In the genomic region with DNA sequence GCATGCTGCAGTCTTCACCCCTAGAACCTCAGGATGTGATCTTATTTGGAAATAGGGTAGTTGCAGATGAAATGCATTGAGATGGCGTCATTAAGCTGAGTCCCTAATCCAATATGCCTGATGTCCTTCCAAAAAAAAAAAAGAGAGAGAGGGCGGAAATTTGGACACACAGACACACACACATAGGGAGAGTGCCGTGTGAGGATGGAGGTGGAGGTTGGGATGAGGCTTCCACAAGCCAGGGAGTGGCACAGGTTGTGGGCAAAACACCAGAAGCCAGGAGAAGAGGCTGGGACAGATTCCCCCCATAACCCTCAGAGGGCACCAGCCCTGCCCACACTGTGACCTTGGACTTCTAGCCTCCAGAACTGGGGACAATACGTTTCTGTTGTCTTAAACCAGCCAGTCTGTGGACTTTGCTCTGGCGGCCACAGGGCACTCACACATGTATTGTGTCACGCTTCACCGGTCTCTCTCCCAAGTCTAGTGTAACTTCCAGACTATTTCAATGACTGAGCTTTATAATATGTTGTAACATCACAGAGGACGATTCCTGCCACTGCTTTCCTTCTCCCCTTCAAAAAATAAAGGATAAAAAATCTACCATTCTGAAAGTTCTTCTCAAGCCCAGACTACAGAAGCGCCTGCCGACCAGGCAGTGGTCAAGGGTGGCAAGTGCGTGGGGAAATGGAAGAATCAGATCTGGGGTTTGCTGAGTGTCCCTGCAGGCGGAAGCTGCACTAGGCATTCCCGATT, we compare ENCODE assay signal across 1 cellular context.
TF ChIP-seq lines count a peak whose summit lies in the region.

No MANE protein-coding gene starts in this region.

TF ChIP-seq in HepG2, 621 proteins besides CTCF, POLR2A, EP300 and RAD21 (continued from another document and continues in another):
- TF ChIP-seq, protein P1, sequence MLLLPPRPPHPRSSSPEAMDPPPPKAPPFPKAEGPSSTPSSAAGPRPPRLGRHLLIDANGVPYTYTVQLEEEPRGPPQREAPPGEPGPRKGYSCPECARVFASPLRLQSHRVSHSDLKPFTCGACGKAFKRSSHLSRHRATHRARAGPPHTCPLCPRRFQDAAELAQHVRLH (CRISPR knock-in tag; IDR thresholded peaks at IDR 0.05; ENCODE audit: borderline replicate concordance, low read depth) = no peak
- TF ChIP-seq SMAD3 (CRISPR knock-in tag; IDR thresholded peaks at IDR 0.05) (no peak), ZNF782 (CRISPR knock-in tag; IDR thresholded peaks at IDR 0.05; ENCODE audit: borderline replicate concordance) (no peak), ZNF510 (CRISPR knock-in tag; IDR thresholded peaks at IDR 0.05; ENCODE audit: low read depth) (no peak), ZBTB7A (CRISPR knock-in tag; IDR thresholded peaks at IDR 0.05) (no peak), ZMYM3 (CRISPR knock-in tag; IDR thresholded peaks at IDR 0.05) (no peak; the same call in 1 of the 2 replicates), ZNF879 (CRISPR knock-in tag; IDR thresholded peaks at IDR 0.05) (no peak), FOXP1 (IDR thresholded peaks at IDR 0.05) (no peak), FOXP1 (CRISPR knock-in tag; IDR thresholded peaks at IDR 0.05) (peak; percentile 67), ZNF234 (CRISPR knock-in tag; conservative IDR thresholded peaks at IDR 0.05) (no peak), ZFP36L2 (CRISPR knock-in tag; IDR thresholded peaks at IDR 0.05) (no peak), ZBTB3 (CRISPR knock-in tag; IDR thresholded peaks at IDR 0.05; ENCODE audit: borderline replicate concordance, low read depth) (no peak), SRSF9 (IDR thresholded peaks at IDR 0.05; ENCODE audit: borderline replicate concordance, insufficient read depth, low read depth, low read length, poor library complexity, severe bottlenecking) (no peak), PHF5A (CRISPR knock-in tag; IDR thresholded peaks at IDR 0.05; ENCODE audit: low read depth, unreplicated experiment) (no peak), ZNF772 (CRISPR knock-in tag; IDR thresholded peaks at IDR 0.05) (no peak), JUN (CRISPR knock-in tag; IDR thresholded peaks at IDR 0.05) (no peak), TP53 (CRISPR knock-in tag; conservative IDR thresholded peaks at IDR 0.05) (no peak), MED13 (CRISPR knock-in tag; IDR thresholded peaks at IDR 0.05) (no peak), ZNF44 (CRISPR knock-in tag; IDR thresholded peaks at IDR 0.05) (no peak), MATR3 (CRISPR knock-in tag; IDR thresholded peaks at IDR 0.05) (no peak)
- TF ChIP-seq, protein P2, sequence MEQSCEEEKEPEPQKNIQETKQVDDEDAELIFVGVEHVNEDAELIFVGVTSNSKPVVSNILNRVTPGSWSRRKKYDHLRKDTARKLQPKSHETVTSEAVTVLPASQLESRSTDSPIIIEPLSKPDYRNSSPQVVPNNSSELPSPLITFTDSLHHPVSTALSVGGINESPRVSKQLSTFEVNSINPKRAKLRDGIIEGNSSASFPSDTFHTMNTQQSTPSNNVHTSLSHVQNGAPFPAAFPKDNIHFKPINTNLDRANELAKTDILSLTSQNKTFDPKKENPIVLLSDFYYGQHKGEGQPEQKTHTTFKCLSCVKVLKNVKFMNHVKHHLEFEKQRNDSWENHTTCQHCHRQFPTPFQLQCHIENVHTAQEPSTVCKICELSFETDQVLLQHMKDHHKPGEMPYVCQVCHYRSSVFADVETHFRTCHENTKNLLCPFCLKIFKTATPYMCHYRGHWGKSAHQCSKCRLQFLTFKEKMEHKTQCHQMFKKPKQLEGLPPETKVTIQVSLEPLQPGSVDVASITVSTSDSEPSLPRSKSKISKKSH (CRISPR knock-in tag; IDR thresholded peaks at IDR 0.05; ENCODE audit: borderline replicate concordance) = no peak
- TF ChIP-seq, protein P3, sequence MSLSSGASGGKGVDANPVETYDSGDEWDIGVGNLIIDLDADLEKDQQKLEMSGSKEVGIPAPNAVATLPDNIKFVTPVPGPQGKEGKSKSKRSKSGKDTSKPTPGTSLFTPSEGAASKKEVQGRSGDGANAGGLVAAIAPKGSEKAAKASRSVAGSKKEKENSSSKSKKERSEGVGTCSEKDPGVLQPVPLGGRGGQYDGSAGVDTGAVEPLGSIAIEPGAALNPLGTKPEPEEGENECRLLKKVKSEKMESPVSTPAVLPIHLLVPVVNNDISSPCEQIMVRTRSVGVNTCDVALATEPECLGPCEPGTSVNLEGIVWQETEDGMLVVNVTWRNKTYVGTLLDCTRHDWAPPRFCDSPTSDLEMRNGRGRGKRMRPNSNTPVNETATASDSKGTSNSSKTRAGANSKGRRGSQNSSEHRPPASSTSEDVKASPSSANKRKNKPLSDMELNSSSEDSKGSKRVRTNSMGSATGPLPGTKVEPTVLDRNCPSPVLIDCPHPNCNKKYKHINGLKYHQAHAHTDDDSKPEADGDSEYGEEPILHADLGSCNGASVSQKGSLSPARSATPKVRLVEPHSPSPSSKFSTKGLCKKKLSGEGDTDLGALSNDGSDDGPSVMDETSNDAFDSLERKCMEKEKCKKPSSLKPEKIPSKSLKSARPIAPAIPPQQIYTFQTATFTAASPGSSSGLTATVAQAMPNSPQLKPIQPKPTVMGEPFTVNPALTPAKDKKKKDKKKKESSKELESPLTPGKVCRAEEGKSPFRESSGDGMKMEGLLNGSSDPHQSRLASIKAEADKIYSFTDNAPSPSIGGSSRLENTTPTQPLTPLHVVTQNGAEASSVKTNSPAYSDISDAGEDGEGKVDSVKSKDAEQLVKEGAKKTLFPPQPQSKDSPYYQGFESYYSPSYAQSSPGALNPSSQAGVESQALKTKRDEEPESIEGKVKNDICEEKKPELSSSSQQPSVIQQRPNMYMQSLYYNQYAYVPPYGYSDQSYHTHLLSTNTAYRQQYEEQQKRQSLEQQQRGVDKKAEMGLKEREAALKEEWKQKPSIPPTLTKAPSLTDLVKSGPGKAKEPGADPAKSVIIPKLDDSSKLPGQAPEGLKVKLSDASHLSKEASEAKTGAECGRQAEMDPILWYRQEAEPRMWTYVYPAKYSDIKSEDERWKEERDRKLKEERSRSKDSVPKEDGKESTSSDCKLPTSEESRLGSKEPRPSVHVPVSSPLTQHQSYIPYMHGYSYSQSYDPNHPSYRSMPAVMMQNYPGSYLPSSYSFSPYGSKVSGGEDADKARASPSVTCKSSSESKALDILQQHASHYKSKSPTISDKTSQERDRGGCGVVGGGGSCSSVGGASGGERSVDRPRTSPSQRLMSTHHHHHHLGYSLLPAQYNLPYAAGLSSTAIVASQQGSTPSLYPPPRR (CRISPR knock-in tag; IDR thresholded peaks at IDR 0.05; ENCODE audit: borderline replicate concordance) = peak; percentile 16; the same call in 1 of the 2 replicates
- TF ChIP-seq, protein P4, sequence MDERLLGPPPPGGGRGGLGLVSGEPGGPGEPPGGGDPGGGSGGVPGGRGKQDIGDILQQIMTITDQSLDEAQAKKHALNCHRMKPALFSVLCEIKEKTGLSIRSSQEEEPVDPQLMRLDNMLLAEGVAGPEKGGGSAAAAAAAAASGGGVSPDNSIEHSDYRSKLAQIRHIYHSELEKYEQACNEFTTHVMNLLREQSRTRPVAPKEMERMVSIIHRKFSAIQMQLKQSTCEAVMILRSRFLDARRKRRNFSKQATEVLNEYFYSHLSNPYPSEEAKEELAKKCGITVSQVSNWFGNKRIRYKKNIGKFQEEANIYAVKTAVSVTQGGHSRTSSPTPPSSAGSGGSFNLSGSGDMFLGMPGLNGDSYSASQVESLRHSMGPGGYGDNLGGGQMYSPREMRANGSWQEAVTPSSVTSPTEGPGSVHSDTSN (CRISPR knock-in tag; IDR thresholded peaks at IDR 0.05) = no peak
- TF ChIP-seq, protein P5, sequence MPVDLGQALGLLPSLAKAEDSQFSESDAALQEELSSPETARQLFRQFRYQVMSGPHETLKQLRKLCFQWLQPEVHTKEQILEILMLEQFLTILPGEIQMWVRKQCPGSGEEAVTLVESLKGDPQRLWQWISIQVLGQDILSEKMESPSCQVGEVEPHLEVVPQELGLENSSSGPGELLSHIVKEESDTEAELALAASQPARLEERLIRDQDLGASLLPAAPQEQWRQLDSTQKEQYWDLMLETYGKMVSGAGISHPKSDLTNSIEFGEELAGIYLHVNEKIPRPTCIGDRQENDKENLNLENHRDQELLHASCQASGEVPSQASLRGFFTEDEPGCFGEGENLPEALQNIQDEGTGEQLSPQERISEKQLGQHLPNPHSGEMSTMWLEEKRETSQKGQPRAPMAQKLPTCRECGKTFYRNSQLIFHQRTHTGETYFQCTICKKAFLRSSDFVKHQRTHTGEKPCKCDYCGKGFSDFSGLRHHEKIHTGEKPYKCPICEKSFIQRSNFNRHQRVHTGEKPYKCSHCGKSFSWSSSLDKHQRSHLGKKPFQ (CRISPR knock-in tag; IDR thresholded peaks at IDR 0.05; ENCODE audit: insufficient replicate concordance) = peak; percentile 45
- TF ChIP-seq, protein P6, sequence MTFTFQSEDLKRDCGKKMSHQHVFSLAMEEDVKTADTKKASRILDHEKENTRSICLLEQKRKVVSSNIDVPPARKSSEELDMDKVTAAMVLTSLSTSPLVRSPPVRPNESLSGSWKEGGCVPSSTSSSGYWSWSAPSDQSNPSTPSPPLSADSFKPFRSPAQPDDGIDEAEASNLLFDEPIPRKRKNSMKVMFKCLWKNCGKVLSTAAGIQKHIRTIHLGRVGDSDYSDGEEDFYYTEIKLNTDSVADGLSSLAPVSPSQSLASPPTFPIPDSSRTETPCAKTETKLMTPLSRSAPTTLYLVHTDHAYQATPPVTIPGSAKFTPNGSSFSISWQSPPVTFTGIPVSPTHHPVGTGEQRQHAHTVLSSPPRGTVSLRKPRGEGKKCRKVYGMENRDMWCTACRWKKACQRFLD (CRISPR knock-in tag; IDR thresholded peaks at IDR 0.05; ENCODE audit: borderline replicate concordance) = no peak
- TF ChIP-seq, protein P7, sequence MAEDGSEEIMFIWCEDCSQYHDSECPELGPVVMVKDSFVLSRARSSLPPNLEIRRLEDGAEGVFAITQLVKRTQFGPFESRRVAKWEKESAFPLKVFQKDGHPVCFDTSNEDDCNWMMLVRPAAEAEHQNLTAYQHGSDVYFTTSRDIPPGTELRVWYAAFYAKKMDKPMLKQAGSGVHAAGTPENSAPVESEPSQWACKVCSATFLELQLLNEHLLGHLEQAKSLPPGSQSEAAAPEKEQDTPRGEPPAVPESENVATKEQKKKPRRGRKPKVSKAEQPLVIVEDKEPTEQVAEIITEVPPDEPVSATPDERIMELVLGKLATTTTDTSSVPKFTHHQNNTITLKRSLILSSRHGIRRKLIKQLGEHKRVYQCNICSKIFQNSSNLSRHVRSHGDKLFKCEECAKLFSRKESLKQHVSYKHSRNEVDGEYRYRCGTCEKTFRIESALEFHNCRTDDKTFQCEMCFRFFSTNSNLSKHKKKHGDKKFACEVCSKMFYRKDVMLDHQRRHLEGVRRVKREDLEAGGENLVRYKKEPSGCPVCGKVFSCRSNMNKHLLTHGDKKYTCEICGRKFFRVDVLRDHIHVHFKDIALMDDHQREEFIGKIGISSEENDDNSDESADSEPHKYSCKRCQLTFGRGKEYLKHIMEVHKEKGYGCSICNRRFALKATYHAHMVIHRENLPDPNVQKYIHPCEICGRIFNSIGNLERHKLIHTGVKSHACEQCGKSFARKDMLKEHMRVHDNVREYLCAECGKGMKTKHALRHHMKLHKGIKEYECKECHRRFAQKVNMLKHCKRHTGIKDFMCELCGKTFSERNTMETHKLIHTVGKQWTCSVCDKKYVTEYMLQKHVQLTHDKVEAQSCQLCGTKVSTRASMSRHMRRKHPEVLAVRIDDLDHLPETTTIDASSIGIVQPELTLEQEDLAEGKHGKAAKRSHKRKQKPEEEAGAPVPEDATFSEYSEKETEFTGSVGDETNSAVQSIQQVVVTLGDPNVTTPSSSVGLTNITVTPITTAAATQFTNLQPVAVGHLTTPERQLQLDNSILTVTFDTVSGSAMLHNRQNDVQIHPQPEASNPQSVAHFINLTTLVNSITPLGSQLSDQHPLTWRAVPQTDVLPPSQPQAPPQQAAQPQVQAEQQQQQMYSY (CRISPR knock-in tag; IDR thresholded peaks at IDR 0.05) = no peak
- TF ChIP-seq, protein P8, sequence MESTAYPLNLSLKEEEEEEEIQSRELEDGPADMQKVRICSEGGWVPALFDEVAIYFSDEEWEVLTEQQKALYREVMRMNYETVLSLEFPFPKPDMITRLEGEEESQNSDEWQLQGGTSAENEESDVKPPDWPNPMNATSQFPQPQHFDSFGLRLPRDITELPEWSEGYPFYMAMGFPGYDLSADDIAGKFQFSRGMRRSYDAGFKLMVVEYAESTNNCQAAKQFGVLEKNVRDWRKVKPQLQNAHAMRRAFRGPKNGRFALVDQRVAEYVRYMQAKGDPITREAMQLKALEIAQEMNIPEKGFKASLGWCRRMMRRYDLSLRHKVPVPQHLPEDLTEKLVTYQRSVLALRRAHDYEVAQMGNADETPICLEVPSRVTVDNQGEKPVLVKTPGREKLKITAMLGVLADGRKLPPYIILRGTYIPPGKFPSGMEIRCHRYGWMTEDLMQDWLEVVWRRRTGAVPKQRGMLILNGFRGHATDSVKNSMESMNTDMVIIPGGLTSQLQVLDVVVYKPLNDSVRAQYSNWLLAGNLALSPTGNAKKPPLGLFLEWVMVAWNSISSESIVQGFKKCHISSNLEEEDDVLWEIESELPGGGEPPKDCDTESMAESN (CRISPR knock-in tag; conservative IDR thresholded peaks at IDR 0.05) = no peak
- TF ChIP-seq, protein P9, sequence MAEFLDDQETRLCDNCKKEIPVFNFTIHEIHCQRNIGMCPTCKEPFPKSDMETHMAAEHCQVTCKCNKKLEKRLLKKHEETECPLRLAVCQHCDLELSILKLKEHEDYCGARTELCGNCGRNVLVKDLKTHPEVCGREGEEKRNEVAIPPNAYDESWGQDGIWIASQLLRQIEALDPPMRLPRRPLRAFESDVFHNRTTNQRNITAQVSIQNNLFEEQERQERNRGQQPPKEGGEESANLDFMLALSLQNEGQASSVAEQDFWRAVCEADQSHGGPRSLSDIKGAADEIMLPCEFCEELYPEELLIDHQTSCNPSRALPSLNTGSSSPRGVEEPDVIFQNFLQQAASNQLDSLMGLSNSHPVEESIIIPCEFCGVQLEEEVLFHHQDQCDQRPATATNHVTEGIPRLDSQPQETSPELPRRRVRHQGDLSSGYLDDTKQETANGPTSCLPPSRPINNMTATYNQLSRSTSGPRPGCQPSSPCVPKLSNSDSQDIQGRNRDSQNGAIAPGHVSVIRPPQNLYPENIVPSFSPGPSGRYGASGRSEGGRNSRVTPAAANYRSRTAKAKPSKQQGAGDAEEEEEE (CRISPR knock-in tag; IDR thresholded peaks at IDR 0.05; ENCODE audit: borderline replicate concordance) = no peak
- TF ChIP-seq, protein P10, sequence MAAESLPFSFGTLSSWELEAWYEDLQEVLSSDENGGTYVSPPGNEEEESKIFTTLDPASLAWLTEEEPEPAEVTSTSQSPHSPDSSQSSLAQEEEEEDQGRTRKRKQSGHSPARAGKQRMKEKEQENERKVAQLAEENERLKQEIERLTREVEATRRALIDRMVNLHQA (CRISPR knock-in tag; IDR thresholded peaks at IDR 0.05) = no peak
- TF ChIP-seq, protein P11, sequence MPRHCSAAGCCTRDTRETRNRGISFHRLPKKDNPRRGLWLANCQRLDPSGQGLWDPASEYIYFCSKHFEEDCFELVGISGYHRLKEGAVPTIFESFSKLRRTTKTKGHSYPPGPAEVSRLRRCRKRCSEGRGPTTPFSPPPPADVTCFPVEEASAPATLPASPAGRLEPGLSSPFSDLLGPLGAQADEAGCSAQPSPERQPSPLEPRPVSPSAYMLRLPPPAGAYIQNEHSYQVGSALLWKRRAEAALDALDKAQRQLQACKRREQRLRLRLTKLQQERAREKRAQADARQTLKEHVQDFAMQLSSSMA (CRISPR knock-in tag; IDR thresholded peaks at IDR 0.05) = no peak
